9 cellular contexts compared by ENCODE assay signal in genomic region chr12:104814944-104815343, GRCh38.
"Had no signal": no experiment of that assay in that cellular context is flagged by ENCODE, and none has a peak within 500 bp of the region (broad histone marks: within the 10 kb centered on the region; RNA-seq: fewer than 3 reads in every experiment).

No MANE protein-coding gene starts in this region.

- H3K4me3 ChIP-seq: GM23248 had no signal

- H3K9ac ChIP-seq: GM23248, KMS-11 had no signal

- DNase-seq: GM23248, GOT3, H9, HCEC 1CT, Karpas-422, KBM-7 had no signal

- H2AFZ ChIP-seq: GM23248 had no signal

- H3K27ac ChIP-seq: GM23248, KMS-11 had no signal

- FAIRE-seq: H54, HTR-8/SVneo had no signal

- H3K4me2 ChIP-seq: KMS-11 had no signal
